In genomic region chr16:71721066-71721740, GRCh38 we compare ENCODE assay signal across 1 cellular context.
TF ChIP-seq lines count a peak whose summit lies in the region.

No MANE protein-coding gene starts in this region.

TF ChIP-seq in H1, 55 proteins besides CTCF, POLR2A, EP300 and RAD21:
- TF ChIP-seq BACH1 (IDR thresholded peaks at IDR 0.05; ENCODE audit: low read length) (no peak), SIN3A (conservative IDR thresholded peaks at IDR 0.05 in 1 of 2, IDR thresholded peaks at IDR 0.05 in 1 of 2; ENCODE audit: low read depth in 1 of 2, low read length in 2 of 2) (no peak), ASH2L (IDR thresholded peaks at IDR 0.05; ENCODE audit: low read length) (no peak), RNF2 (IDR thresholded peaks at IDR 0.05; ENCODE audit: borderline replicate concordance, low read depth, low read length, missing control alignments, poor library complexity, severe bottlenecking) (no peak), KDM1A (IDR thresholded peaks at IDR 0.05; ENCODE audit: borderline replicate concordance, low read length) (no peak), SUZ12 (IDR thresholded peaks at IDR 0.05; ENCODE audit: low read length) (no peak), CBX5 (IDR thresholded peaks at IDR 0.05; ENCODE audit: low read depth, low read length) (no peak), SP2 (IDR thresholded peaks at IDR 0.05; ENCODE audit: low read length) (no peak), RXRA (IDR thresholded peaks at IDR 0.05; ENCODE audit: insufficient read depth, low read depth, low read length) (no peak), GABPA (IDR thresholded peaks at IDR 0.05; ENCODE audit: borderline replicate concordance, insufficient read depth, low read length) (no peak)
- TF ChIP-seq, protein P1, sequence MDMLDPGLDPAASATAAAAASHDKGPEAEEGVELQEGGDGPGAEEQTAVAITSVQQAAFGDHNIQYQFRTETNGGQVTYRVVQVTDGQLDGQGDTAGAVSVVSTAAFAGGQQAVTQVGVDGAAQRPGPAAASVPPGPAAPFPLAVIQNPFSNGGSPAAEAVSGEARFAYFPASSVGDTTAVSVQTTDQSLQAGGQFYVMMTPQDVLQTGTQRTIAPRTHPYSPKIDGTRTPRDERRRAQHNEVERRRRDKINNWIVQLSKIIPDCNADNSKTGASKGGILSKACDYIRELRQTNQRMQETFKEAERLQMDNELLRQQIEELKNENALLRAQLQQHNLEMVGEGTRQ (IDR thresholded peaks at IDR 0.05; ENCODE audit: low read length): no peak
TF ChIP-seq in H1: peak in this region for 0.
